19 cellular contexts compared by ENCODE assay signal in the genomic region with DNA sequence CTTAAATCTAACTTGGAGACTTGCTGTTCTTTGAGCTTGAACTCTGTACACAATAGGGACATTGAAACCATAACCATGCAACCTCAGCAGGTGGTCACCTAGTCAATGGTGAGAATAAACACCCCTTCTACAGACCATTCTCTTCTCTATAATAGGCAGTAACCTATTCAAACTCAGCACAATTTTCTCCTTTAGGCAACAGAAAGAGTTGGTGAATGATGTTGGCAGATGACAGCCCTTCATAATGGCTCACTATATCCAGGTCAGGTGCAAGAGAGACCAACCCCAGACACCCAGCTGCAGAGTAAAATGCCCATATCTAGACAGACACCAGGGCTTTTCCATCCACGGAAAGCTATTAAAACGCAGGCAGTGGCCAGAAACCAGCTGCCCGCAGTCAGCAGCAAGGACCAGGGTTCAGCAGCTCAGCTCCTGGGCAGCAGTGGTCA.
DNase-seq lines count a peak whose midpoint lies in the region; ATAC-seq and TF ChIP-seq lines count a peak whose summit lies in the region.
"Had no signal": no experiment of that assay in that cellular context is flagged by ENCODE, and none has a peak within 500 bp of the region (broad histone marks: within the 10 kb centered on the region; RNA-seq: fewer than 3 reads in every experiment).

No MANE protein-coding gene starts in this region.

- H3K27me3 ChIP-seq in BLaER1 treated with 17β-estradiol and CSF1 and Interleukin-3, amounts not matched to agents 10 nM and 100 nM = no peaks in the 10 kb centered on the region
- H3K27me3 ChIP-seq in GM23338 (ENCODE audit: insufficient read depth) = no peaks in the 10 kb centered on the region
- H3K27me3 ChIP-seq in ovary = no peaks in the 10 kb centered on the region
- H3K27me3 ChIP-seq: hepatocyte, suprapubic skin had no signal

- H3K9me2 ChIP-seq in GM23338 (ENCODE audit: insufficient read depth) (no peaks in the 10 kb centered on the region), OCI-LY7 (ENCODE audit: insufficient read depth, low read length) (no peaks in the 10 kb centered on the region)

- H3K27ac Mint-ChIP-seq in GM23338 = no peak overlapping the region
- H3K27ac Mint-ChIP-seq in T-helper 2 cell treated with Interferon-gamma antibody and Interleukin-4, amounts not matched to agents 5 μg/mL and 100 μg/mL, for 36 hours = no peak overlapping the region
- H3K27ac Mint-ChIP-seq: B cell; dendritic cell treated with granulocyte-macrophage colony-stimulating factor and Interleukin-4, amounts not matched to agents 40 ng/mL and 50 ng/mL, for 4 days had no signal

- no peak overlapping the region for H3K9ac ChIP-seq in BLaER1 treated with 17β-estradiol and CSF1 and Interleukin-3, amounts not matched to agents 10 nM and 100 nM

- TF ChIP-seq EP300 in ovary (IDR thresholded peaks at IDR 0.05) = no peak

- no TSS peak for BruUV-seq in OCI-LY7 (replicated peaks; lab: Mats Ljungman, UMichigan)

- H2AFZ ChIP-seq in GM23338 (no peak overlapping the region), OCI-LY7 (ENCODE audit: low read length) (no peak overlapping the region)
- H2AFZ ChIP-seq: hepatocyte had no signal

- no peaks in the 10 kb centered on the region; the same call in 1 of the 2 replicates for H3K79me2 ChIP-seq in GM23338 (replicated peaks; ENCODE audit: insufficient read depth)
- H3K79me2 ChIP-seq in OCI-LY7 (ENCODE audit: insufficient read depth, low read depth, low read length) = no peaks in the 10 kb centered on the region
- H3K79me2 ChIP-seq: hepatocyte had no signal

- POLR2A ChIA-PET in OCI-LY7 (lab: Charles Lee) = no interaction called here

- no peaks in the 10 kb centered on the region for H3K9me3 ChIP-seq in BLaER1 treated with 17β-estradiol and CSF1 and Interleukin-3, amounts not matched to agents 10 nM and 100 nM (replicated peaks in 1 of 11)
- H3K9me3 ChIP-seq in OCI-LY7 (ENCODE audit: low read length) (no peaks in the 10 kb centered on the region), ovary (no peaks in the 10 kb centered on the region)
- H3K9me3 ChIP-seq: prostate gland, suprapubic skin had no signal

- no peaks in the 10 kb centered on the region for H4K20me1 ChIP-seq in BLaER1 treated with 17β-estradiol and CSF1 and Interleukin-3, amounts not matched to agents 10 nM and 100 nM
- no peaks in the 10 kb centered on the region for H4K20me1 ChIP-seq in GM23338 (replicated peaks; ENCODE audit: insufficient read depth)
- no peaks in the 10 kb centered on the region for H4K20me1 ChIP-seq in OCI-LY7 (ENCODE audit: insufficient read depth, low read length)

- intact Hi-C loops in OCI-LY7 (cut with micrococcal nuclease; ENCODE audit: unreplicated experiment) = no loop called here
- intact Hi-C loops in ovary (cut with DNase I) = loop anchor here in 2 of 4 donors (10.0 kb wide), 1 partner anchor 106 kb away; the partner anchor contains the start of gene SERINC5 (in 2 of the 2)

- H3K36me3 Mint-ChIP-seq in GM23338 (ENCODE audit: low read depth) = peaks cover 72% of the 10 kb centered on the region
- peaks cover 77% of the 10 kb centered on the region for H3K36me3 Mint-ChIP-seq in T-helper 2 cell treated with Interferon-gamma antibody and Interleukin-4, amounts not matched to agents 5 μg/mL and 100 μg/mL, for 36 hours (ENCODE audit: low read depth)

- H3F3A ChIP-seq in GM23338 (replicated peaks; ENCODE audit: low read depth) = peaks cover 25% of the 10 kb centered on the region

- peak; percentile 59; the same call in 2 of the 3 replicates for ATAC-seq in GM23338
- ATAC-seq: GM12878 had no signal

- H3K4me1 Mint-ChIP-seq in GM23338 = peaks cover 25% of the 10 kb centered on the region
- H3K4me1 Mint-ChIP-seq in T-helper 2 cell treated with Interferon-gamma antibody and Interleukin-4, amounts not matched to agents 5 μg/mL and 100 μg/mL, for 36 hours (ENCODE audit: low read depth) = peaks cover 36% of the 10 kb centered on the region

- no peak overlapping the region for H3K4me3 Mint-ChIP-seq in GM23338
- no peak overlapping the region for H3K4me3 Mint-ChIP-seq in T-helper 2 cell treated with Interferon-gamma antibody and Interleukin-4, amounts not matched to agents 5 μg/mL and 100 μg/mL, for 36 hours
- H3K4me3 Mint-ChIP-seq: B cell; dendritic cell treated with granulocyte-macrophage colony-stimulating factor and Interleukin-4, amounts not matched to agents 40 ng/mL and 50 ng/mL, for 4 days had no signal

- peaks cover 52 to 95% (median 82%) of the 10 kb centered on the region in 10 experiments for H3K4me1 ChIP-seq in BLaER1 treated with 17β-estradiol and CSF1 and Interleukin-3, amounts not matched to agents 10 nM and 100 nM
- peaks cover 22% of the 10 kb centered on the region for H3K4me1 ChIP-seq in GM23338 (ENCODE audit: insufficient read depth)
- peaks cover 17% of the 10 kb centered on the region for H3K4me1 ChIP-seq in OCI-LY7 (ENCODE audit: insufficient read depth, low read length, poor library complexity, severe bottlenecking)
- H3K4me1 ChIP-seq in ovary (ENCODE audit: insufficient read depth) = no peaks in the 10 kb centered on the region
- H3K4me1 ChIP-seq: suprapubic skin had no signal

- H3K36me3 ChIP-seq in BLaER1 treated with 17β-estradiol and CSF1 and Interleukin-3, amounts not matched to agents 10 nM and 100 nM = peaks cover 61 to 100% (median 92%) of the 10 kb centered on the region in 11 experiments
- H3K36me3 ChIP-seq in GM23338 (ENCODE audit: insufficient read depth) (peaks cover 26% of the 10 kb centered on the region), OCI-LY7 (ENCODE audit: insufficient read depth, low read length) (peaks cover 93% of the 10 kb centered on the region), ovary (no peaks in the 10 kb centered on the region)
- H3K36me3 ChIP-seq: prostate gland had no signal

- no peaks in the 10 kb centered on the region for H3K9me3 Mint-ChIP-seq in GM23338
- H3K9me3 Mint-ChIP-seq in T-helper 2 cell treated with Interferon-gamma antibody and Interleukin-4, amounts not matched to agents 5 μg/mL and 100 μg/mL, for 36 hours = no peaks in the 10 kb centered on the region
- H3K9me3 Mint-ChIP-seq: dendritic cell treated with granulocyte-macrophage colony-stimulating factor and Interleukin-4, amounts not matched to agents 40 ng/mL and 50 ng/mL, for 4 days had no signal

- H3K4me2 ChIP-seq in BLaER1 treated with 17β-estradiol and CSF1 and Interleukin-3, amounts not matched to agents 10 nM and 100 nM = peak overlapping the region in 6 of 11 experiments; percentile 7 to 92 (median 34); a peak in 8 of 22 replicates
- peak overlapping the region; percentile 54; the same call in 1 of the 2 replicates for H3K4me2 ChIP-seq in GM23338
- H3K4me2 ChIP-seq in OCI-LY7 (ENCODE audit: low read length) = no peak overlapping the region
- H3K4me2 ChIP-seq: hepatocyte had no signal

- WGBS in ovary, 3 donors = 80 to 93% (median 90%) methylated on average over 3 of the region's 3 CpGs

- no peak overlapping the region for H3K4me3 ChIP-seq in BLaER1 treated with 17β-estradiol and CSF1 and Interleukin-3, amounts not matched to agents 10 nM and 100 nM
- H3K4me3 ChIP-seq in GM23338 (no peak overlapping the region), OCI-LY7 (ENCODE audit: low read depth, low read length, poor library complexity, severe bottlenecking) (no peak overlapping the region), ovary (no peak overlapping the region)
- H3K4me3 ChIP-seq: GM12878, hepatocyte, prostate gland, suprapubic skin had no signal

- DNase-seq in GM23338 (ENCODE audit: low spot score) (no peak), NCI-H345 (lab: John Stamatoyannopoulos, UW) (peak; percentile 82), globus pallidus (ENCODE audit: low spot score) (peak; percentile 70), OCI-LY7 (ENCODE audit: low spot score) (no peak), NCI-H1694 treated with DMSO at 0.1 percent for 48 hours (lab: John Stamatoyannopoulos, UW) (no peak), ovary (no peak)
- DNase-seq in T-helper 2 cell treated with Interferon-gamma antibody and Interleukin-4, amounts not matched to agents 5 μg/mL and 100 μg/mL, for 36 hours (ENCODE audit: low spot score) = no peak
- DNase-seq: activated CD4-positive, CD25-positive, alpha-beta regulatory T cell treated with anti-CD3 and anti-CD28 coated beads, Interleukin-2, amount 50 U/mL, for 72 hours; aorta; EL; NCI-H446; T-helper 1 cell had no signal

- H3K27me3 Mint-ChIP-seq in GM23338 (ENCODE audit: insufficient read depth, low read depth, poor library complexity) = no peaks in the 10 kb centered on the region
- H3K27me3 Mint-ChIP-seq in T-helper 2 cell treated with Interferon-gamma antibody and Interleukin-4, amounts not matched to agents 5 μg/mL and 100 μg/mL, for 36 hours (ENCODE audit: low read depth) = no peaks in the 10 kb centered on the region
- H3K27me3 Mint-ChIP-seq: B cell; dendritic cell treated with granulocyte-macrophage colony-stimulating factor and Interleukin-4, amounts not matched to agents 40 ng/mL and 50 ng/mL, for 4 days had no signal

- CTCF ChIA-PET in OCI-LY7 (lab: Charles Lee; ENCODE audit: unreplicated experiment) = no interaction called here

- peak overlapping the region in 7 of 11 experiments; percentile 4 to 51 (median 27); a peak in 8 of 22 replicates for H3K27ac ChIP-seq in BLaER1 treated with 17β-estradiol and CSF1 and Interleukin-3, amounts not matched to agents 10 nM and 100 nM
- H3K27ac ChIP-seq in GM23338 (ENCODE audit: low read depth) (peak overlapping the region; percentile 84), OCI-LY7 (ENCODE audit: low read depth, low read length, poor library complexity, severe bottlenecking) (no peak overlapping the region), ovary (no peak overlapping the region)
- H3K27ac ChIP-seq: hepatocyte, suprapubic skin had no signal

- no peak for TF ChIP-seq CTCF in GM23338 (conservative IDR thresholded peaks at IDR 0.05; ENCODE audit: low read depth in 2 of 2)
- no peak for TF ChIP-seq CTCF in OCI-LY7 (conservative IDR thresholded peaks at IDR 0.05; ENCODE audit: low read length)
- TF ChIP-seq CTCF in ovary (IDR thresholded peaks at IDR 0.05) = no peak

- no peak for TF ChIP-seq POLR2A in ovary (IDR thresholded peaks at IDR 0.05)

TF ChIP-seq in GM23338, 12 proteins besides CTCF, POLR2A, EP300 and RAD21 (continues in another document):
- TF ChIP-seq CREB1 (CRISPR knock-in tag; IDR thresholded peaks at IDR 0.05; ENCODE audit: low read depth) (no peak), NANOG (IDR thresholded peaks at IDR 0.05; ENCODE audit: borderline replicate concordance) (no peak), POLR2AphosphoS5 (IDR thresholded peaks at IDR 0.05; ENCODE audit: low read depth) (no peak), ETS1 (IDR thresholded peaks at IDR 0.05) (no peak), EZH2 (IDR thresholded peaks at IDR 0.05; ENCODE audit: low read depth, unreplicated experiment) (no peak)

Comparison
In these comparisons a context has a peak if more than half of its experiments do, and no peak if none do; other contexts are left out.
1. H3K27ac ChIP-seq: peak in BLaER1 treated with 17β-estradiol and CSF1 and Interleukin-3, amounts not matched to agents 10 nM and 100 nM (7 of 11) and GM23338 (single experiment); none in OCI-LY7 (single experiment) and ovary (0 of 2).
2. DNase-seq: peak in NCI-H345 (single experiment) and globus pallidus (single experiment); none in GM23338 (single experiment), OCI-LY7 (single experiment), NCI-H1694 treated with DMSO at 0.1 percent for 48 hours (single experiment), ovary (0 of 5) and T-helper 2 cell treated with Interferon-gamma antibody and Interleukin-4, amounts not matched to agents 5 μg/mL and 100 μg/mL, for 36 hours (single experiment).